ENCODE assay signal across 9 cellular contexts in genomic region chr6:163661271-163661671, GRCh38.
DNase-seq lines count a peak whose midpoint lies in the region; ATAC-seq and TF ChIP-seq lines count a peak whose summit lies in the region.
"Had no signal": no experiment of that assay in that cellular context is flagged by ENCODE, and none has a peak within 500 bp of the region (broad histone marks: within the 10 kb centered on the region; RNA-seq: fewer than 3 reads in every experiment).

No MANE protein-coding gene starts in this region.

- peaks cover 1 to 9% (median 7%) of the 10 kb centered on the region in 3 donors for H3K27me3 Mint-ChIP-seq in immature natural killer cell (ENCODE audit: low read depth in 3 of 3)

- in situ Hi-C loops in KBM-7 (cut with MboI; ENCODE audit: low pct_unique_long_range_greater_than_20kb, low sequenced_read_pairs) = no loop called here

- H3K36me3 ChIP-seq in lower lobe of right lung = no peaks in the 10 kb centered on the region

- ATAC-seq in GM18858 (IDR thresholded peaks at IDR 0.05; ENCODE audit: unreplicated experiment) (peak; percentile 98), GM21576 (IDR thresholded peaks at IDR 0.05; ENCODE audit: unreplicated experiment) (peak; percentile 98), HG03378 (IDR thresholded peaks at IDR 0.05; ENCODE audit: unreplicated experiment) (peak; percentile 96), lower lobe of right lung (peak; percentile 40 to 56)

- H3K27ac ChIP-seq in lower lobe of right lung = no peak overlapping the region

- peak overlapping the region in 2 of 6 donors; percentile 1 to 5 for H3K27ac Mint-ChIP-seq in immature natural killer cell
- H3K27ac Mint-ChIP-seq: activated naive CD8-positive, alpha-beta T cell treated with anti-CD3 and anti-CD28 coated beads for 36 hours had no signal

- intact Hi-C loops in lower lobe of right lung (cut with DNase I) = no loop called here

- peaks cover 13% of the 10 kb centered on the region for H3K4me1 ChIP-seq in lower lobe of right lung

- no peaks in the 10 kb centered on the region for H3K9me3 Mint-ChIP-seq in immature natural killer cell
- H3K9me3 Mint-ChIP-seq: activated naive CD8-positive, alpha-beta T cell treated with anti-CD3 and anti-CD28 coated beads for 36 hours had no signal

- H3K4me3 Mint-ChIP-seq in immature natural killer cell = peak overlapping the region in 1 of 5 donors; percentile 33
- H3K4me3 Mint-ChIP-seq: activated naive CD8-positive, alpha-beta T cell treated with anti-CD3 and anti-CD28 coated beads for 36 hours had no signal

- H3K9me3 ChIP-seq in lower lobe of right lung = no peaks in the 10 kb centered on the region

- no peak overlapping the region for H3K4me3 ChIP-seq in lower lobe of right lung

- peaks cover 11 to 15% of the 10 kb centered on the region in 2 donors for H3K4me1 Mint-ChIP-seq in immature natural killer cell
- H3K4me1 Mint-ChIP-seq: activated naive CD8-positive, alpha-beta T cell treated with anti-CD3 and anti-CD28 coated beads for 36 hours had no signal

- H3K27me3 ChIP-seq in lower lobe of right lung (ENCODE audit: low read depth) = no peaks in the 10 kb centered on the region

- no peak for TF ChIP-seq CTCF in lower lobe of right lung (IDR thresholded peaks at IDR 0.05)

- DNase-seq in lower lobe of right lung (no peak), SHP77 (lab: John Stamatoyannopoulos, UW) (no peak), H4 (ENCODE audit: low spot score) (no peak), immature natural killer cell (no peak), KBM-7 (no peak)
- DNase-seq: activated naive CD8-positive, alpha-beta T cell treated with anti-CD3 and anti-CD28 coated beads for 36 hours had no signal

- H3K36me3 Mint-ChIP-seq in immature natural killer cell = peaks cover 0 to 18% (median 5%) of the 10 kb centered on the region in 3 donors
- H3K36me3 Mint-ChIP-seq: activated naive CD8-positive, alpha-beta T cell treated with anti-CD3 and anti-CD28 coated beads for 36 hours had no signal

Comparison
In these comparisons a context has a peak if more than half of its experiments do, and no peak if none do; other contexts are left out.
1. ATAC-seq: peak in every context shown above with its lines; median percentile 98 in GM18858; 98 in GM21576; 96 in HG03378; 48 in lower lobe of right lung.